Comparison of ENCODE assay signal across 16 cellular contexts in the genomic region with DNA sequence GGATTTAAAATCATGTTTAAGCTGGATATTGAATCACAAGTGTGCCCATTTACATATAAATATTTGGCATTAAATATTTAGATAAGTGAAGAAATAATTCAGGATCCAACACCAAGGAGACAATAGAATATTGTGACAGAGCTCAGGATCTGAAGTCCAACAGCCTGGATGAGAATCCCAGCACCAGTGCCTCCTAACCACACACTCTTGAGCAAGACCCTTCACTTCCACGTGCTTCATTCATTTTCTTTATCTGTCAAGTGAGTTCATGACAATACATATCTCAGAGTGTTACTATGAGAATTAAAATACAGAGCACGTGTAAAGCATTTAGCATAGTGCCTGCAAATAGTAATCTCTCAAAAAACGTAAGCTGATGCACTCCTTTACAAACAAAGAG.
DNase-seq lines count a peak whose midpoint lies in the region; ATAC-seq and TF ChIP-seq lines count a peak whose summit lies in the region.
"Had no signal": no experiment of that assay in that cellular context is flagged by ENCODE, and none has a peak within 500 bp of the region (broad histone marks: within the 10 kb centered on the region; RNA-seq: fewer than 3 reads in every experiment).

No MANE protein-coding gene starts in this region.

- no peak overlapping the region for H2BK5ac ChIP-seq in trophoblast cell (ENCODE audit: low read depth, low read length, poor library complexity)

- no peak overlapping the region for H3K9ac ChIP-seq in trophoblast cell (ENCODE audit: low read length)
- H3K9ac ChIP-seq: SK-N-SH had no signal

- WGBS in heart right ventricle, 2 donors = 51 to 53% methylated on average over 3 of the region's 3 CpGs
- no CpG with 5 or more reads among the region's 3 CpGs for WGBS in trophoblast cell (ENCODE audit: extremely low coverage, insufficient coverage, insufficient read length)
- WGBS in suprapubic skin = 66% methylated on average over 3 of the region's 3 CpGs

- peaks cover 0 to 5% (median 0%) of the 10 kb centered on the region in 7 donors for H3K27me3 ChIP-seq in heart right ventricle
- no peaks in the 10 kb centered on the region for H3K27me3 ChIP-seq in trophoblast cell (ENCODE audit: insufficient read depth, low read length)
- H3K27me3 ChIP-seq in suprapubic skin = no peaks in the 10 kb centered on the region
- H3K27me3 ChIP-seq: body of pancreas, foreskin keratinocyte, Peyer's patch had no signal

- no peak overlapping the region for H3K27ac ChIP-seq in heart right ventricle
- no peak overlapping the region for H3K27ac ChIP-seq in trophoblast cell (ENCODE audit: low read depth, low read length)
- H3K27ac ChIP-seq in suprapubic skin = no peak overlapping the region
- H3K27ac ChIP-seq: body of pancreas, foreskin keratinocyte, Peyer's patch had no signal

- no peak overlapping the region for H3K18ac ChIP-seq in trophoblast cell (ENCODE audit: low read length)

- peaks cover 27% of the 10 kb centered on the region for H3K4me1 Mint-ChIP-seq in activated T-helper 17 cell treated with anti-CD3 and anti-CD28 coated beads, Interleukin-2, amount 50 U/mL, for 72 hours

- no peak overlapping the region for H2AK5ac ChIP-seq in trophoblast cell (ENCODE audit: low read length)

- H3K9me3 ChIP-seq in heart right ventricle (peaks cover 0 to 53% (median 26%) of the 10 kb centered on the region in 11 donors), trophoblast cell (ENCODE audit: insufficient read depth, low read depth, low read length) (no peaks in the 10 kb centered on the region), suprapubic skin (peaks cover 14% of the 10 kb centered on the region)
- H3K9me3 ChIP-seq: body of pancreas, Peyer's patch had no signal

- H3K4me1 ChIP-seq in heart right ventricle (peaks cover 0 to 30% (median 0%) of the 10 kb centered on the region in 9 donors), trophoblast cell (ENCODE audit: control insufficient read depth in 1 of 2, insufficient read depth in 2 of 2, low read length in 2 of 2) (no peaks in the 10 kb centered on the region), suprapubic skin (no peaks in the 10 kb centered on the region)
- H3K4me1 ChIP-seq: body of pancreas, foreskin keratinocyte, Peyer's patch had no signal

- H3K36me3 ChIP-seq in heart right ventricle (no peaks in the 10 kb centered on the region), trophoblast cell (ENCODE audit: control insufficient read depth in 1 of 2, insufficient read depth in 2 of 2, low read length in 2 of 2) (no peaks in the 10 kb centered on the region), suprapubic skin (no peaks in the 10 kb centered on the region)
- H3K36me3 ChIP-seq: Peyer's patch had no signal

- no peak overlapping the region for H2AFZ ChIP-seq in trophoblast cell (ENCODE audit: insufficient read depth, low read length, poor library complexity)

- H3K79me2 ChIP-seq in trophoblast cell (ENCODE audit: control insufficient read depth, insufficient read depth, low read length, poor library complexity) = no peaks in the 10 kb centered on the region

- DNase-seq in AML-193 (lab: John Stamatoyannopoulos, UW) (peak; percentile 36 to 51), CD1c-positive myeloid dendritic cell (ENCODE audit: extremely low spot score) (peak; percentile 43), NB4 (ENCODE audit: low read depth) (peak; percentile 83), heart right ventricle (no peak), trophoblast cell (no peak), medulla oblongata (ENCODE audit: extremely low spot score) (no peak), suprapubic skin (ENCODE audit: low spot score in 2 of 2) (no peak)
- DNase-seq: activated gamma-delta T cell treated with Interleukin-2 at 50 U/mL for 16 hours, body of pancreas, foreskin keratinocyte, NCI-H1417, NCI-H526, SK-N-SH had no signal

- no peak for TF ChIP-seq CTCF in NB4 (IDR thresholded peaks at IDR 0.05; ENCODE audit: low read depth, low read length)
- TF ChIP-seq CTCF in heart right ventricle (IDR thresholded peaks at IDR 0.05) = no peak
- no peak for TF ChIP-seq CTCF in suprapubic skin (IDR thresholded peaks at IDR 0.05)

- no peaks in the 10 kb centered on the region for H3K36me3 Mint-ChIP-seq in activated T-helper 17 cell treated with anti-CD3 and anti-CD28 coated beads, Interleukin-2, amount 50 U/mL, for 72 hours (ENCODE audit: low read depth)

- no peak overlapping the region for H4K8ac ChIP-seq in trophoblast cell (ENCODE audit: low read depth, low read length)

- H3K79me1 ChIP-seq in trophoblast cell (ENCODE audit: low read length) = no peaks in the 10 kb centered on the region

- no peak overlapping the region for H3K14ac ChIP-seq in trophoblast cell (ENCODE audit: low read length)

- no peak overlapping the region for H3K23ac ChIP-seq in trophoblast cell (ENCODE audit: low read length)

- no peak overlapping the region for H4K91ac ChIP-seq in trophoblast cell (ENCODE audit: low read depth, low read length)

- H3K4me3 Mint-ChIP-seq in activated T-helper 17 cell treated with anti-CD3 and anti-CD28 coated beads, Interleukin-2, amount 50 U/mL, for 72 hours = peak overlapping the region; percentile 70

- no peak overlapping the region for H2BK120ac ChIP-seq in trophoblast cell (ENCODE audit: insufficient read depth, low read length, poor library complexity)

- no peak overlapping the region for H3K4ac ChIP-seq in trophoblast cell (ENCODE audit: low read depth, low read length)

- no peak overlapping the region for H4K12ac ChIP-seq in trophoblast cell (ENCODE audit: low read depth, low read length)

- no peak overlapping the region for H2BK12ac ChIP-seq in trophoblast cell (ENCODE audit: low read length)

- H3K4me2 ChIP-seq in trophoblast cell (ENCODE audit: low read length) = no peak overlapping the region
- H3K4me2 ChIP-seq: SK-N-SH had no signal

- no peak for TF ChIP-seq EP300 in suprapubic skin (IDR thresholded peaks at IDR 0.05)

- no peak for TF ChIP-seq POLR2A in NB4 (IDR thresholded peaks at IDR 0.05; ENCODE audit: extremely low read depth, insufficient read length)
- no peak for TF ChIP-seq POLR2A in suprapubic skin (IDR thresholded peaks at IDR 0.05)

- H3K4me3 ChIP-seq in NB4 (ENCODE audit: low read depth, low read length) (no peak overlapping the region), heart right ventricle (no peak overlapping the region), trophoblast cell (ENCODE audit: low read depth, low read length) (no peak overlapping the region), suprapubic skin (no peak overlapping the region)
- H3K4me3 ChIP-seq: body of pancreas, Peyer's patch had no signal

- no peaks in the 10 kb centered on the region for H3K27me3 Mint-ChIP-seq in activated T-helper 17 cell treated with anti-CD3 and anti-CD28 coated beads, Interleukin-2, amount 50 U/mL, for 72 hours

- no peak for ATAC-seq in activated T-helper 17 cell treated with anti-CD3 and anti-CD28 coated beads, Interleukin-2, amount 50 U/mL, for 72 hours (replicated peaks)
- ATAC-seq in heart right ventricle = no peak
- ATAC-seq: body of pancreas, foreskin keratinocyte, HCT116 had no signal

- H3K9me3 Mint-ChIP-seq in activated T-helper 17 cell treated with anti-CD3 and anti-CD28 coated beads, Interleukin-2, amount 50 U/mL, for 72 hours = peaks cover 12% of the 10 kb centered on the region

- intact Hi-C loops in heart right ventricle (cut with DNase I) = no loop called here

- H3K27ac Mint-ChIP-seq in activated T-helper 17 cell treated with anti-CD3 and anti-CD28 coated beads, Interleukin-2, amount 50 U/mL, for 72 hours = peak overlapping the region; percentile 76

Comparison
In these comparisons a context has a peak if more than half of its experiments do, and no peak if none do; other contexts are left out.
1. DNase-seq: peak in AML-193 (2 of 2), CD1c-positive myeloid dendritic cell (single experiment) and NB4 (single experiment); none in heart right ventricle (0 of 2), trophoblast cell (0 of 2), medulla oblongata (single experiment) and suprapubic skin (0 of 2).